Comparison of ENCODE assay signal across 1 cellular context in the genomic region with DNA sequence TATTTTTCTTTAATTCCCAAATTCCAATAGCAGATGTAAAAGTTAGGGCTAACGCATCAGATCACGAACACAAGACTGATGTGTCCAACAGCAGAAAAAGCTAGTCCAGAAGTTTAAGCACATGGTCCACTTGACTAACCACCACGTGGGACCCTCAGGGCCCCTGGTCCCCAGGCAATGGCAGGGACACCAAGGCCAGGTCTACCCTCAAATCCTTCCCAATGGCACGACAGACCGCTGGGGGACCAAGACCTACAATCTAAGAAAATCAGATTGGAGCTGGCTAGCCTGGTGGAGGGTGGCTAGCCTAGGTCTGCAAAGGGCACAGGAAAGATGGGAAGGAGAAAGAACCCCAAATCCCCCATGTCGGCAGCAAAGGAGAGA.
A peak's percentile ranks its signal among the peaks of the same experiment; 100 is the strongest.
TF ChIP-seq lines count a peak whose summit lies in the region.

No MANE protein-coding gene starts in this region.

TF ChIP-seq in K562, 482 proteins besides CTCF, POLR2A, EP300 and RAD21:
- TF ChIP-seq, protein P1, sequence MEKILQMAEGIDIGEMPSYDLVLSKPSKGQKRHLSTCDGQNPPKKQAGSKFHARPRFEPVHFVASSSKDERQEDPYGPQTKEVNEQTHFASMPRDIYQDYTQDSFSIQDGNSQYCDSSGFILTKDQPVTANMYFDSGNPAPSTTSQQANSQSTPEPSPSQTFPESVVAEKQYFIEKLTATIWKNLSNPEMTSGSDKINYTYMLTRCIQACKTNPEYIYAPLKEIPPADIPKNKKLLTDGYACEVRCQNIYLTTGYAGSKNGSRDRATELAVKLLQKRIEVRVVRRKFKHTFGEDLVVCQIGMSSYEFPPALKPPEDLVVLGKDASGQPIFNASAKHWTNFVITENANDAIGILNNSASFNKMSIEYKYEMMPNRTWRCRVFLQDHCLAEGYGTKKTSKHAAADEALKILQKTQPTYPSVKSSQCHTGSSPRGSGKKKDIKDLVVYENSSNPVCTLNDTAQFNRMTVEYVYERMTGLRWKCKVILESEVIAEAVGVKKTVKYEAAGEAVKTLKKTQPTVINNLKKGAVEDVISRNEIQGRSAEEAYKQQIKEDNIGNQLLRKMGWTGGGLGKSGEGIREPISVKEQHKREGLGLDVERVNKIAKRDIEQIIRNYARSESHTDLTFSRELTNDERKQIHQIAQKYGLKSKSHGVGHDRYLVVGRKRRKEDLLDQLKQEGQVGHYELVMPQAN (IDR thresholded peaks at IDR 0.05; ENCODE audit: borderline replicate concordance): 0 out of 2 replicates have a peak, but pooled peaks have one; percentile 34
- TF ChIP-seq ZNF764 (CRISPR knock-in tag; IDR thresholded peaks at IDR 0.05; ENCODE audit: low read depth) (no peak), SIN3A (IDR thresholded peaks at IDR 0.05; ENCODE audit: borderline replicate concordance in 2 of 2, control insufficient read depth in 1 of 2, low read depth in 2 of 2, low read length in 2 of 2) (peak in 1 of 2 experiments; percentile 10; a peak in 1 of 4 replicates), EP400 (IDR thresholded peaks at IDR 0.05) (peak; percentile 46; the same call in 1 of the 2 replicates), MYC (IDR thresholded peaks at IDR 0.05; ENCODE audit: low read depth, low read length) (peak; percentile 46; the same call in 1 of the 2 replicates), MYC (CRISPR knock-in tag; IDR thresholded peaks at IDR 0.05; ENCODE audit: borderline replicate concordance, low read depth) (no peak), MXI1 (IDR thresholded peaks at IDR 0.05; ENCODE audit: low read depth, low read length) (0 out of 2 replicates have a peak, but pooled peaks have one; percentile 48)
- TF ChIP-seq, protein P2, sequence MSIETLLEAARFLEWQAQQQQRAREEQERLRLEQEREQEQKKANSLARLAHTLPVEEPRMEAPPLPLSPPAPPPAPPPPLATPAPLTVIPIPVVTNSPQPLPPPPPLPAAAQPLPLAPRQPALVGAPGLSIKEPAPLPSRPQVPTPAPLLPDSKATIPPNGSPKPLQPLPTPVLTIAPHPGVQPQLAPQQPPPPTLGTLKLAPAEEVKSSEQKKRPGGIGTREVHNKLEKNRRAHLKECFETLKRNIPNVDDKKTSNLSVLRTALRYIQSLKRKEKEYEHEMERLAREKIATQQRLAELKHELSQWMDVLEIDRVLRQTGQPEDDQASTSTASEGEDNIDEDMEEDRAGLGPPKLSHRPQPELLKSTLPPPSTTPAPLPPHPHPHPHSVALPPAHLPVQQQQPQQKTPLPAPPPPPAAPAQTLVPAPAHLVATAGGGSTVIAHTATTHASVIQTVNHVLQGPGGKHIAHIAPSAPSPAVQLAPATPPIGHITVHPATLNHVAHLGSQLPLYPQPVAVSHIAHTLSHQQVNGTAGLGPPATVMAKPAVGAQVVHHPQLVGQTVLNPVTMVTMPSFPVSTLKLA (conservative IDR thresholded peaks at IDR 0.05): peak; percentile 44 to 52
- TF ChIP-seq, protein P3, sequence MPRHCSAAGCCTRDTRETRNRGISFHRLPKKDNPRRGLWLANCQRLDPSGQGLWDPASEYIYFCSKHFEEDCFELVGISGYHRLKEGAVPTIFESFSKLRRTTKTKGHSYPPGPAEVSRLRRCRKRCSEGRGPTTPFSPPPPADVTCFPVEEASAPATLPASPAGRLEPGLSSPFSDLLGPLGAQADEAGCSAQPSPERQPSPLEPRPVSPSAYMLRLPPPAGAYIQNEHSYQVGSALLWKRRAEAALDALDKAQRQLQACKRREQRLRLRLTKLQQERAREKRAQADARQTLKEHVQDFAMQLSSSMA (CRISPR knock-in tag; IDR thresholded peaks at IDR 0.05): no peak
- TF ChIP-seq, protein P4, sequence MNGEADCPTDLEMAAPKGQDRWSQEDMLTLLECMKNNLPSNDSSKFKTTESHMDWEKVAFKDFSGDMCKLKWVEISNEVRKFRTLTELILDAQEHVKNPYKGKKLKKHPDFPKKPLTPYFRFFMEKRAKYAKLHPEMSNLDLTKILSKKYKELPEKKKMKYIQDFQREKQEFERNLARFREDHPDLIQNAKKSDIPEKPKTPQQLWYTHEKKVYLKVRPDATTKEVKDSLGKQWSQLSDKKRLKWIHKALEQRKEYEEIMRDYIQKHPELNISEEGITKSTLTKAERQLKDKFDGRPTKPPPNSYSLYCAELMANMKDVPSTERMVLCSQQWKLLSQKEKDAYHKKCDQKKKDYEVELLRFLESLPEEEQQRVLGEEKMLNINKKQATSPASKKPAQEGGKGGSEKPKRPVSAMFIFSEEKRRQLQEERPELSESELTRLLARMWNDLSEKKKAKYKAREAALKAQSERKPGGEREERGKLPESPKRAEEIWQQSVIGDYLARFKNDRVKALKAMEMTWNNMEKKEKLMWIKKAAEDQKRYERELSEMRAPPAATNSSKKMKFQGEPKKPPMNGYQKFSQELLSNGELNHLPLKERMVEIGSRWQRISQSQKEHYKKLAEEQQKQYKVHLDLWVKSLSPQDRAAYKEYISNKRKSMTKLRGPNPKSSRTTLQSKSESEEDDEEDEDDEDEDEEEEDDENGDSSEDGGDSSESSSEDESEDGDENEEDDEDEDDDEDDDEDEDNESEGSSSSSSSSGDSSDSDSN (IDR thresholded peaks at IDR 0.05; ENCODE audit: borderline replicate concordance in 1 of 2, low read depth in 2 of 2, low read length in 2 of 2): 0 out of 4 replicates have a peak, but pooled peaks of 1 of the 2 experiments have one; percentile 40
